In the genomic region with DNA sequence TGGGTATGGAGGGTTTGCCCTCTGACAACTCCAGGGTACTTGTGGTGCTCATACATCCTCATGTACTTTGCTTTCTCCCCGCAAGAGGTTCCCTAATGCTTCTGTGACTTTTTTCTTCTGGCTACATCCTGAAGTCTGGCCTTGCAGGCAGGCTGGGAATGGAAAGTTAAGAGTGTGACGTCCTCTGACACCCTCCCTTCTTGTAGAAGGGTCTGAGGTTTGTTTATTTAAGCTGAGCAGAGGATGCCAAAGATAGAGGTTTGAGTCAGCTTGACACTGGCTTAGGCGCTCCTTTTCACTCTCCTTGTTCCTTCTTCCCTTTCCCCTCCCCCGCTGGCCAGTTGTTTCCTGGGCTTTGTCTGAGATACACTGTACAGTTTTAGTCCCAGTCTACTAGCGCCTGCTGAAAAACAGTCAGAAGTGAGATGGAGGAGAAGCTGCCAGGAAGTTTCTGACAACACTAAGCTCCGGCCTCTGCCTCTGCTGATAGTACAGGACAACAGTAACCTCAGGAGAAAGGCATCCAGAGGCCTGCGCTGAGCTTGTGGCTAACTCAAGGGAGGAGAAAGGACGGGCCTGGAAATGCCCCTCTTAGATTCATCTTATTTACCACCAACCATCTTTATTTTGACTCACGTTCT, we compare ENCODE assay signal across 8 cellular contexts. TPM values are rescaled to one million over a fixed set of nuclear protein-coding genes. Genes with fewer than 3 reads are reported as not detected.
A peak's percentile ranks its signal among the peaks of the same experiment; 100 is the strongest.
DNase-seq lines count a peak whose midpoint lies in the region; TF ChIP-seq lines count a peak whose summit lies in the region.

A gene with protein sequence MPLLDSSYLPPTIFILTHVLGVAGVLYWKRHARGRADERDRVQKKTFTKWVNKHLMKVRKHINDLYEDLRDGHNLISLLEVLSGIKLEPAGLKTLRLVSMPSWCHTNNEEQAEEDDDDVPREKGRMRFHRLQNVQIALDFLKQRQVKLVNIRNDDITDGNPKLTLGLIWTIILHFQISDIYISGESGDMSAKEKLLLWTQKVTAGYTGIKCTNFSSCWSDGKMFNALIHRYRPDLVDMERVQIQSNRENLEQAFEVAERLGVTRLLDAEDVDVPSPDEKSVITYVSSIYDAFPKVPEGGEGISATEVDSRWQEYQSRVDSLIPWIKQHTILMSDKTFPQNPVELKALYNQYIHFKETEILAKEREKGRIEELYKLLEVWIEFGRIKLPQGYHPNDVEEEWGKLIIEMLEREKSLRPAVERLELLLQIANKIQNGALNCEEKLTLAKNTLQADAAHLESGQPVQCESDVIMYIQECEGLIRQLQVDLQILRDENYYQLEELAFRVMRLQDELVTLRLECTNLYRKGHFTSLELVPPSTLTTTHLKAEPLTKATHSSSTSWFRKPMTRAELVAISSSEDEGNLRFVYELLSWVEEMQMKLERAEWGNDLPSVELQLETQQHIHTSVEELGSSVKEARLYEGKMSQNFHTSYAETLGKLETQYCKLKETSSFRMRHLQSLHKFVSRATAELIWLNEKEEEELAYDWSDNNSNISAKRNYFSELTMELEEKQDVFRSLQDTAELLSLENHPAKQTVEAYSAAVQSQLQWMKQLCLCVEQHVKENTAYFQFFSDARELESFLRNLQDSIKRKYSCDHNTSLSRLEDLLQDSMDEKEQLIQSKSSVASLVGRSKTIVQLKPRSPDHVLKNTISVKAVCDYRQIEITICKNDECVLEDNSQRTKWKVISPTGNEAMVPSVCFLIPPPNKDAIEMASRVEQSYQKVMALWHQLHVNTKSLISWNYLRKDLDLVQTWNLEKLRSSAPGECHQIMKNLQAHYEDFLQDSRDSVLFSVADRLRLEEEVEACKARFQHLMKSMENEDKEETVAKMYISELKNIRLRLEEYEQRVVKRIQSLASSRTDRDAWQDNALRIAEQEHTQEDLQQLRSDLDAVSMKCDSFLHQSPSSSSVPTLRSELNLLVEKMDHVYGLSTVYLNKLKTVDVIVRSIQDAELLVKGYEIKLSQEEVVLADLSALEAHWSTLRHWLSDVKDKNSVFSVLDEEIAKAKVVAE (N-terminal part only) (plus strand): TSS at position 255 of the 641 bp plus-strand sequence. CDS start 328 bp downstream, at position 583.

- peak within 1 kb of the TSS; percentile 64 for H2AK5ac ChIP-seq in mesenchymal stem cell (ENCODE audit: low read length, severe bottlenecking)

- H3K14ac ChIP-seq in mesenchymal stem cell (ENCODE audit: low read length in 2 of 2) = peak within 1 kb of the TSS in 1 of 2 experiments; percentile 98

- 0% methylated on average over 5 of the region's 9 CpGs for WGBS in mesenchymal stem cell

- peak within 1 kb of the TSS; percentile 0 for H2BK120ac ChIP-seq in mesenchymal stem cell (ENCODE audit: low read depth, low read length)

- H3K36me3 ChIP-seq in KMS-11 (ENCODE audit: insufficient read depth) = no peaks in the 10 kb centered on the region
- peaks cover 3% of the 10 kb centered on the region in 2 experiments for H3K36me3 ChIP-seq in mesenchymal stem cell (ENCODE audit: control insufficient read depth in 1 of 2, insufficient read depth in 2 of 2, low read depth in 1 of 2, low read length in 2 of 2)

- H3K27me3 ChIP-seq in KMS-11 (ENCODE audit: insufficient read depth, low read depth) (no peaks in the 10 kb centered on the region), mesenchymal stem cell (ENCODE audit: control insufficient read depth in 1 of 2, insufficient read depth in 1 of 2, low read length in 2 of 2) (no peaks in the 10 kb centered on the region)

- H2BK15ac ChIP-seq in mesenchymal stem cell (ENCODE audit: low read depth, poor library complexity, severe bottlenecking) = no peak within 1 kb of the TSS

- H3K27ac ChIP-seq in KMS-11 = peak within 1 kb of the TSS; percentile 75
- peak within 1 kb of the TSS; percentile 91 for H3K27ac ChIP-seq in mesenchymal stem cell (ENCODE audit: low read length, poor library complexity, severe bottlenecking)

- H3K4me2 ChIP-seq in KMS-11 (peak within 1 kb of the TSS; percentile 82), mesenchymal stem cell (ENCODE audit: low read length, poor library complexity, severe bottlenecking) (peak within 1 kb of the TSS; percentile 86)

- H3K4me1 ChIP-seq in KMS-11 (ENCODE audit: low read depth, poor library complexity, severe bottlenecking) = peaks cover 33% of the 10 kb centered on the region
- peaks cover 10% of the 10 kb centered on the region for H3K4me1 ChIP-seq in mesenchymal stem cell (ENCODE audit: control insufficient read depth, insufficient read depth, low read depth, low read length)

- peaks cover 8% of the 10 kb centered on the region; the same call in 1 of the 2 replicates for H3K79me2 ChIP-seq in KMS-11 (ENCODE audit: insufficient read depth, low read depth)

- H3K4ac ChIP-seq in mesenchymal stem cell (ENCODE audit: low read depth in 1 of 2, low read length in 2 of 2) = peak within 1 kb of the TSS; percentile 29 to 85

- H3K23ac ChIP-seq in mesenchymal stem cell (ENCODE audit: low read length in 2 of 2) = no peak within 1 kb of the TSS

- peaks cover 2% of the 10 kb centered on the region for H3K79me1 ChIP-seq in mesenchymal stem cell (replicated peaks; ENCODE audit: low read length, poor library complexity, severe bottlenecking)

- no peak within 1 kb of the TSS for H2BK5ac ChIP-seq in mesenchymal stem cell (ENCODE audit: low read depth, low read length, poor library complexity, severe bottlenecking)

- H4K8ac ChIP-seq in mesenchymal stem cell (ENCODE audit: low read length) = no peak within 1 kb of the TSS

- H3K9ac ChIP-seq in KMS-11 (peak within 1 kb of the TSS; percentile 29; the same call in 1 of the 2 replicates), mesenchymal stem cell (ENCODE audit: low read length) (peak within 1 kb of the TSS; percentile 94)

- no peak for TF ChIP-seq CTCF in KMS-11 (conservative IDR thresholded peaks at IDR 0.05; ENCODE audit: low read depth, low read length)
- no peak for TF ChIP-seq CTCF in subcutaneous adipose tissue (IDR thresholded peaks at IDR 0.05; ENCODE audit: low read depth)

- no peak within 1 kb of the TSS for H4K91ac ChIP-seq in mesenchymal stem cell (ENCODE audit: low read length)

- no peak within 1 kb of the TSS for H3K4me3 ChIP-seq in KMS-11 (IDR thresholded peaks at IDR 0.05; ENCODE audit: insufficient read depth, low read depth, low read length)
- peak within 1 kb of the TSS; percentile 26 to 78 for H3K4me3 ChIP-seq in mesenchymal stem cell (ENCODE audit: insufficient read depth in 1 of 2, low read depth in 1 of 2, low read length in 2 of 2)

- no peaks in the 10 kb centered on the region for H3K9me3 ChIP-seq in mesenchymal stem cell (ENCODE audit: control insufficient read depth, low read length)

- DNase-seq in Daoy (ENCODE audit: low read depth) = peak; percentile 86
- DNase-seq in activated CD4-positive, alpha-beta T cell treated with anti-CD3 and anti-CD28 coated beads, Interleukin-2, amount 50 U/mL, for 1 hour = peak; percentile 45
- peak; percentile 99 for DNase-seq in mesenchymal stem cell
- DNase-seq in NCI-H526 treated with DMSO at 0.1 percent for 48 hours (lab: John Stamatoyannopoulos, UW) = no peak
- no peak for DNase-seq in NCI-H128 (lab: John Stamatoyannopoulos, UW; ENCODE audit: unreplicated experiment)

- peak within 1 kb of the TSS; percentile 28 to 54 for H2BK12ac ChIP-seq in mesenchymal stem cell (ENCODE audit: low read length in 2 of 2)

- in situ Hi-C loops in endometrial microvascular endothelial cells (cut with HindIII; ENCODE audit: inconsistent ontology term, low pct_unique_long_range_greater_than_20kb, low sequenced_read_pairs) = no loop called here

- peak within 1 kb of the TSS; percentile 72 to 96 for H3K18ac ChIP-seq in mesenchymal stem cell (ENCODE audit: low read depth in 1 of 2, low read length in 2 of 2)

- H2AFZ ChIP-seq in KMS-11 (ENCODE audit: low read depth) (peak within 1 kb of the TSS; percentile 31), mesenchymal stem cell (ENCODE audit: low read depth, low read length) (no peak within 1 kb of the TSS)

- H4K20me1 ChIP-seq in KMS-11 (ENCODE audit: insufficient read depth) = no peaks in the 10 kb centered on the region

RNA-seq across cellular contexts. Expression of the gene that starts here (rescaled TPM):
- 117 and 127 TPM in 2 replicates for total RNA-seq in Daoy (2014; rRNA removed; shearing (Covaris generic))
- total RNA-seq in endometrial microvascular endothelial cells (ENCODE audit: inconsistent ontology term) (183 TPM), subcutaneous adipose tissue (100 to 1,000 TPM; 297 to 398 (median 352) TPM)
- 94.0 TPM for polyA plus RNA-seq in mesenchymal stem cell (2013, experiment 1 of 2)
- 86.1 TPM for polyA plus RNA-seq in mesenchymal stem cell (2013, experiment 2 of 2)

Comparison
In these comparisons a context has a peak if more than half of its experiments do, and no peak if none do; other contexts are left out.
1. DNase-seq: peak in Daoy (single experiment), activated CD4-positive, alpha-beta T cell treated with anti-CD3 and anti-CD28 coated beads, Interleukin-2, amount 50 U/mL, for 1 hour (single experiment) and mesenchymal stem cell (single experiment); none in NCI-H526 treated with DMSO at 0.1 percent for 48 hours (single experiment) and NCI-H128 (single experiment).